ENCODE assay signal across 28 cellular contexts in the genomic region with DNA sequence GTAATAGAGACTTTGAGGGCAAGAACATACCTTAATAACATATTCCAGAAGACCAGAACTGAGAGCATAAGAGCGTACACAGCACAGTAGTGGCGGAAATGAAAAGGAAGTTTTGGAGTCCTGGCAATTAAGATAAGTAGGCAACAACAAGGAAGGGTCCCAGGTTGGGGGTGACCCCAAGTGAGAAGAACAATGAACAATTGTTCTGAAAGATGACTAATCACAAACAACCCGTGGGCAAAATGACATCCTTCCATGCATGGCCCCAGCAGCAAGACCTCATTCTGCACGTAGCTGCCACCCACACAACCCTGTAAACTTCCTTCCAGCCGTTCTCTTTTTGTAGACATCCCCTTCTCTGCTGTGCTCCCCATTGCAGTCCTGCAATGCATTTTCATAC.
A peak's percentile ranks its signal among the peaks of the same experiment; 100 is the strongest.
DNase-seq lines count a peak whose midpoint lies in the region; ATAC-seq, FAIRE-seq and TF ChIP-seq lines count a peak whose summit lies in the region.
"Had no signal": no experiment of that assay in that cellular context is flagged by ENCODE, and none has a peak within 500 bp of the region (broad histone marks: within the 10 kb centered on the region; RNA-seq: fewer than 3 reads in every experiment).

No MANE protein-coding gene starts in this region.

- peaks cover 7% of the 10 kb centered on the region for H3K9me3 Mint-ChIP-seq in activated T-cell treated with anti-CD3 and anti-CD28 coated beads, Interleukin-2, amount 50 U/mL, for 4 hours
- H3K9me3 Mint-ChIP-seq: HFFc6, memory B cell had no signal

- no peak for TF ChIP-seq CTCF in liver (IDR thresholded peaks at IDR 0.05; ENCODE audit: low read depth, low read length, missing input control)
- no peak for TF ChIP-seq CTCF in HepG2 (CRISPR knock-in tag; IDR thresholded peaks at IDR 0.05)
- TF ChIP-seq CTCF in foreskin fibroblast (IDR thresholded peaks at IDR 0.05; ENCODE audit: low read depth, low read length): no peak

- no peak overlapping the region for H3K9ac ChIP-seq in liver (ENCODE audit: low read depth in 1 of 2, low read length in 2 of 2)
- no peak overlapping the region for H3K9ac ChIP-seq in HepG2 (ENCODE audit: insufficient read depth, low read depth, low read length)

- CTCF ChIA-PET in HepG2 (lab: Yijun Ruan, JAX; ENCODE audit: low intra/inter-chr PET ratio, low total read pairs): no interaction called here

- no peaks in the 10 kb centered on the region for H3K27me3 Mint-ChIP-seq in activated T-cell treated with anti-CD3 and anti-CD28 coated beads, Interleukin-2, amount 50 U/mL, for 4 hours (ENCODE audit: low read depth)
- H3K27me3 Mint-ChIP-seq: memory B cell; stimulated activated memory B cell treated with anti-CD40 and anti-IgM and Interleukin-4, amounts not matched to agents 10 μg/mL and 1 μg/mL and 100 μg/mL, for 72 hours; T-helper 17 cell had no signal

- FAIRE-seq in HepG2 (lab: Jason Lieb, UNC): no peak
- FAIRE-seq: A204.1 had no signal

- H3K79me2 ChIP-seq in HepG2 (ENCODE audit: insufficient read depth, low read length): no peaks in the 10 kb centered on the region

- no peak for DNase-seq in HepG2 (ENCODE audit: low spot score)
- DNase-seq in RPMI7951 (ENCODE audit: low read depth): peak; percentile 6
- DNase-seq in islet precursor cell: peak; percentile 65
- no peak for DNase-seq in foreskin fibroblast
- no peak for DNase-seq in activated T-cell treated with anti-CD3 and anti-CD28 coated beads, Interleukin-2, amount 50 U/mL, for 4 hours
- no peak for DNase-seq in NCI-H2227 treated with DMSO at 0.1 percent for 48 hours (lab: John Stamatoyannopoulos, UW)
- no peak for DNase-seq in NCI-H446 treated with DMSO at 0.1 percent for 48 hours (lab: John Stamatoyannopoulos, UW)
- DNase-seq: activated CD4-positive, alpha-beta T cell treated with anti-CD3 and anti-CD28 coated beads for 4 hours; aorta; CD8-positive, alpha-beta memory T cell; DMS53; GDM1; head of caudate nucleus; HFFc6; Kasumi-1; NCI-H2171; NCI-H526; occipital lobe; retina; stimulated activated CD4-positive, alpha-beta T cell treated with anti-CD3 and anti-CD28 coated beads, Interleukin-4, amount 100 ng/mL, for 1 hour; T-helper 17 cell had no signal

- no TSS peak for BruUV-seq in HepG2 (replicated peaks; lab: Mats Ljungman, UMichigan)

- H3K4me3 Mint-ChIP-seq in activated T-cell treated with anti-CD3 and anti-CD28 coated beads, Interleukin-2, amount 50 U/mL, for 4 hours: no peak overlapping the region
- H3K4me3 Mint-ChIP-seq: CD8-positive, alpha-beta memory T cell; HFFc6; memory B cell; stimulated activated memory B cell treated with anti-CD40 and anti-IgM and Interleukin-4, amounts not matched to agents 10 μg/mL and 1 μg/mL and 100 μg/mL, for 72 hours; T-helper 17 cell had no signal

- TF ChIP-seq POLR2A in HepG2 (IDR thresholded peaks at IDR 0.05; ENCODE audit: insufficient read depth in 1 of 2, low read depth in 2 of 2, low read length in 2 of 2): no peak

- H3K27me3 ChIP-seq in liver (ENCODE audit: control insufficient read depth in 4 of 4, insufficient read depth in 4 of 4, low read length in 3 of 4) (no peaks in the 10 kb centered on the region), HepG2 (ENCODE audit: control insufficient read depth in 1 of 2, insufficient read depth in 2 of 2, low read length in 2 of 2) (no peaks in the 10 kb centered on the region)

- H3K9me3 ChIP-seq in liver (ENCODE audit: control insufficient read depth in 4 of 4, low read length in 3 of 4) (no peaks in the 10 kb centered on the region), HepG2 (ENCODE audit: low read length) (no peaks in the 10 kb centered on the region)

- no peak overlapping the region for H3K4me2 ChIP-seq in HepG2 (ENCODE audit: low read depth, low read length)

- no peaks in the 10 kb centered on the region for H3K4me1 Mint-ChIP-seq in activated T-cell treated with anti-CD3 and anti-CD28 coated beads, Interleukin-2, amount 50 U/mL, for 4 hours (ENCODE audit: low read depth)
- H3K4me1 Mint-ChIP-seq: CD8-positive, alpha-beta memory T cell; memory B cell; stimulated activated memory B cell treated with anti-CD40 and anti-IgM and Interleukin-4, amounts not matched to agents 10 μg/mL and 1 μg/mL and 100 μg/mL, for 72 hours; T-helper 17 cell had no signal

- H3K27ac ChIP-seq in liver (ENCODE audit: low read depth in 1 of 2, low read length in 2 of 2) (no peak overlapping the region), HepG2 (ENCODE audit: extremely low read length, insufficient read depth, low read length) (no peak overlapping the region)
- H3K27ac ChIP-seq: RWPE1, SK-N-MC had no signal

- ATAC-seq in HepG2: no peak
- no peak for ATAC-seq in activated T-cell treated with anti-CD3 and anti-CD28 coated beads, Interleukin-2, amount 50 U/mL, for 4 hours
- ATAC-seq: activated naive CD4-positive, alpha-beta T cell treated with anti-CD3 and anti-CD28 coated beads, Interleukin-2, amount 50 U/mL, for 72 hours; stimulated activated memory B cell treated with anti-CD40 and anti-IgM and Interleukin-4, amounts not matched to agents 10 μg/mL and 1 μg/mL and 100 μg/mL, for 72 hours; T-helper 17 cell had no signal

- TF ChIP-seq RAD21 in liver (IDR thresholded peaks at IDR 0.05) (no peak), HepG2 (CRISPR knock-in tag; IDR thresholded peaks at IDR 0.05) (no peak)

- intact Hi-C loops in HepG2 (cut with micrococcal nuclease; ENCODE audit: unreplicated experiment): no loop called here

- H3K36me3 ChIP-seq in liver (ENCODE audit: control insufficient read depth in 4 of 4, insufficient read depth in 3 of 4, low read depth in 1 of 4, low read length in 3 of 4) (no peaks in the 10 kb centered on the region), HepG2 (replicated peaks in 1 of 2; ENCODE audit: control insufficient read depth in 1 of 2, insufficient read depth in 2 of 2, low read length in 2 of 2) (no peaks in the 10 kb centered on the region)

- H3K4me3 ChIP-seq in liver (ENCODE audit: low read depth in 1 of 3, low read length in 3 of 3) (no peak overlapping the region), HepG2 (replicated peaks in 1 of 3; ENCODE audit: insufficient read depth in 1 of 3, low read depth in 2 of 3, low read length in 3 of 3) (no peak overlapping the region), foreskin fibroblast (ENCODE audit: low read depth in 1 of 2, low read length in 2 of 2) (no peak overlapping the region)
- H3K4me3 ChIP-seq: SK-N-MC had no signal

- POLR2A ChIA-PET in HepG2 (lab: Yijun Ruan, JAX): no interaction called here

- H3K4me1 ChIP-seq in liver (ENCODE audit: control insufficient read depth in 4 of 4, insufficient read depth in 4 of 4, low read length in 3 of 4) (no peaks in the 10 kb centered on the region), HepG2 (ENCODE audit: insufficient read depth, low read length) (no peaks in the 10 kb centered on the region)

- no peak for TF ChIP-seq EP300 in HepG2 (IDR thresholded peaks at IDR 0.05; ENCODE audit: low read depth in 2 of 2, low read length in 2 of 2)
- TF ChIP-seq EP300 in HepG2 (CRISPR knock-in tag; IDR thresholded peaks at IDR 0.05; ENCODE audit: borderline replicate concordance): no peak

- no peaks in the 10 kb centered on the region for H4K20me1 ChIP-seq in HepG2 (ENCODE audit: insufficient read depth, low read length)

- H3K36me3 Mint-ChIP-seq in activated T-cell treated with anti-CD3 and anti-CD28 coated beads, Interleukin-2, amount 50 U/mL, for 4 hours (ENCODE audit: insufficient read depth): no peaks in the 10 kb centered on the region
- H3K36me3 Mint-ChIP-seq: CD8-positive, alpha-beta memory T cell; memory B cell; stimulated activated memory B cell treated with anti-CD40 and anti-IgM and Interleukin-4, amounts not matched to agents 10 μg/mL and 1 μg/mL and 100 μg/mL, for 72 hours had no signal

- no peak overlapping the region for H2AFZ ChIP-seq in HepG2 (ENCODE audit: low read length)

- in situ Hi-C loops in HepG2 (cut with HindIII; ENCODE audit: extremely low pct_ligation_motif_present, low pct_unique_long_range_greater_than_20kb): no loop called here

- WGBS in liver: 55% methylated on average over 5 of the region's 5 CpGs
- WGBS in HepG2 (ENCODE audit: low lambda C conversion rate): 2% methylated on average over 5 of the region's 5 CpGs

TF ChIP-seq in liver, 16 proteins besides CTCF, POLR2A, EP300 and RAD21 (continues in another document):
- TF ChIP-seq FOXA1 (IDR thresholded peaks at IDR 0.05) (no peak), RXRA (IDR thresholded peaks at IDR 0.05) (no peak), NR2F2 (IDR thresholded peaks at IDR 0.05) (peak; percentile 57), HNF4G (IDR thresholded peaks at IDR 0.05) (no peak)
- TF ChIP-seq, protein P1, sequence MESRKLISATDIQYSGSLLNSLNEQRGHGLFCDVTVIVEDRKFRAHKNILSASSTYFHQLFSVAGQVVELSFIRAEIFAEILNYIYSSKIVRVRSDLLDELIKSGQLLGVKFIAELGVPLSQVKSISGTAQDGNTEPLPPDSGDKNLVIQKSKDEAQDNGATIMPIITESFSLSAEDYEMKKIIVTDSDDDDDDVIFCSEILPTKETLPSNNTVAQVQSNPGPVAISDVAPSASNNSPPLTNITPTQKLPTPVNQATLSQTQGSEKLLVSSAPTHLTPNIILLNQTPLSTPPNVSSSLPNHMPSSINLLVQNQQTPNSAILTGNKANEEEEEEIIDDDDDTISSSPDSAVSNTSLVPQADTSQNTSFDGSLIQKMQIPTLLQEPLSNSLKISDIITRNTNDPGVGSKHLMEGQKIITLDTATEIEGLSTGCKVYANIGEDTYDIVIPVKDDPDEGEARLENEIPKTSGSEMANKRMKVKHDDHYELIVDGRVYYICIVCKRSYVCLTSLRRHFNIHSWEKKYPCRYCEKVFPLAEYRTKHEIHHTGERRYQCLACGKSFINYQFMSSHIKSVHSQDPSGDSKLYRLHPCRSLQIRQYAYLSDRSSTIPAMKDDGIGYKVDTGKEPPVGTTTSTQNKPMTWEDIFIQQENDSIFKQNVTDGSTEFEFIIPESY (IDR thresholded peaks at IDR 0.05): no peak

TF ChIP-seq in HepG2, 621 proteins besides CTCF, POLR2A, EP300 and RAD21 (continues in another document):
- TF ChIP-seq ZNF773 (CRISPR knock-in tag; IDR thresholded peaks at IDR 0.05; ENCODE audit: borderline replicate concordance): no peak
- no peak for TF ChIP-seq SALL2 (CRISPR knock-in tag; IDR thresholded peaks at IDR 0.05)
- TF ChIP-seq GPN1 (CRISPR knock-in tag; IDR thresholded peaks at IDR 0.05; ENCODE audit: borderline replicate concordance): no peak
- TF ChIP-seq NFE2L1 (CRISPR knock-in tag; IDR thresholded peaks at IDR 0.05; ENCODE audit: borderline replicate concordance): no peak
- no peak for TF ChIP-seq ZNF567 (CRISPR knock-in tag; IDR thresholded peaks at IDR 0.05; ENCODE audit: borderline replicate concordance)
- no peak for TF ChIP-seq ZNF124 (CRISPR knock-in tag; IDR thresholded peaks at IDR 0.05)
- no peak for TF ChIP-seq DBP (CRISPR knock-in tag; IDR thresholded peaks at IDR 0.05; ENCODE audit: not compliant biosample characterization)

Comparison
In these comparisons a context has a peak if more than half of its experiments do, and no peak if none do; other contexts are left out.
1. DNase-seq: peak in RPMI7951 (single experiment) and islet precursor cell (single experiment); none in HepG2 (single experiment), foreskin fibroblast (0 of 2), activated T-cell treated with anti-CD3 and anti-CD28 coated beads, Interleukin-2, amount 50 U/mL, for 4 hours (single experiment), NCI-H2227 treated with DMSO at 0.1 percent for 48 hours (single experiment) and NCI-H446 treated with DMSO at 0.1 percent for 48 hours (single experiment).